ENCODE assay signal across 1 cellular context in genomic region chr3:48268381-48268935, GRCh38.
TF ChIP-seq lines count a peak whose summit lies in the region.

No MANE protein-coding gene starts in this region.

TF ChIP-seq in IMR-90, 13 proteins besides CTCF, POLR2A, EP300 and RAD21 (continued from another document):
- no peak for TF ChIP-seq USF2 (IDR thresholded peaks at IDR 0.05; ENCODE audit: low read depth, low read length)
TF ChIP-seq in IMR-90: peak in this region for 0.
